Comparison of ENCODE assay signal across 19 cellular contexts in genomic region chr12:130656411-130656810, GRCh38. TPM values are rescaled to one million over a fixed set of nuclear protein-coding genes. Genes with fewer than 3 reads are reported as not detected.
DNase-seq lines count a peak whose midpoint lies in the region; ATAC-seq and TF ChIP-seq lines count a peak whose summit lies in the region.
"Had no signal": no experiment of that assay in that cellular context is flagged by ENCODE, and none has a peak within 500 bp of the region (broad histone marks: within the 10 kb centered on the region; RNA-seq: fewer than 3 reads in every experiment).

No MANE protein-coding gene starts in this region.

- H3K4me3 ChIP-seq in BLaER1 treated with 17β-estradiol and CSF1 and Interleukin-3, amounts not matched to agents 10 nM and 100 nM, result peak overlapping the region in 3 of 10 experiments; percentile 2 to 22 (median 6); a peak in 3 of 20 replicates
- no peak overlapping the region for H3K4me3 ChIP-seq in NB4 (ENCODE audit: low read depth, low read length)
- no peak overlapping the region for H3K4me3 ChIP-seq in spleen
- H3K4me3 ChIP-seq in tibial artery, result no peak overlapping the region
- H3K4me3 ChIP-seq: HAP-1 had no signal

- H3K27me3 ChIP-seq in BLaER1 treated with 17β-estradiol and CSF1 and Interleukin-3, amounts not matched to agents 10 nM and 100 nM, result peaks cover 0 to 7% (median 0%) of the 10 kb centered on the region in 11 experiments; a peak in 2 of 22 replicates
- H3K27me3 ChIP-seq in spleen (replicated peaks in 1 of 7), result peaks cover 0 to 13% (median 0%) of the 10 kb centered on the region in 7 donors
- H3K27me3 ChIP-seq in tibial artery, result no peaks in the 10 kb centered on the region

- H4K20me1 ChIP-seq in BLaER1 treated with 17β-estradiol and CSF1 and Interleukin-3, amounts not matched to agents 10 nM and 100 nM, result no peaks in the 10 kb centered on the region; a peak in 1 of 22 replicates

- peaks cover 0 to 23% (median 10%) of the 10 kb centered on the region in 11 experiments; a peak in 10 of 22 replicates for H3K9me3 ChIP-seq in BLaER1 treated with 17β-estradiol and CSF1 and Interleukin-3, amounts not matched to agents 10 nM and 100 nM (replicated peaks in 1 of 11)
- peaks cover 0 to 17% (median 5%) of the 10 kb centered on the region in 8 donors for H3K9me3 ChIP-seq in spleen
- H3K9me3 ChIP-seq in tibial artery, result peaks cover 0 to 16% (median 8%) of the 10 kb centered on the region in 3 donors
- H3K9me3 ChIP-seq: HAP-1 had no signal

- 42 to 67% (median 58%) methylated on average over 8 of the region's 8 CpGs for WGBS in spleen, 5 donors

- H3K9ac ChIP-seq in BLaER1 treated with 17β-estradiol and CSF1 and Interleukin-3, amounts not matched to agents 10 nM and 100 nM, result peak overlapping the region in 5 of 11 experiments; percentile 11 to 50 (median 41); a peak in 7 of 22 replicates

- DNase-seq in NB4 (ENCODE audit: low read depth) (peak; percentile 15), neural crest cell (ENCODE audit: low read depth, low spot score) (no peak), spleen (peak; percentile 47), SK-N-DZ (ENCODE audit: low spot score) (no peak), NCI-H2196 treated with DMSO at 0.1 percent for 48 hours (lab: John Stamatoyannopoulos, UW; ENCODE audit: unreplicated experiment) (no peak), tibial artery (no peak)
- DNase-seq: CD4-positive, alpha-beta T cell; CD8-positive, alpha-beta memory T cell; DMS 273 treated with DMSO at 0.1 percent for 48 hours; DMS79; EL; GF-D8; GOT3; HFFc6 had no signal

- H3K36me3 Mint-ChIP-seq in neural crest cell (ENCODE audit: low read depth), result no peaks in the 10 kb centered on the region
- H3K36me3 Mint-ChIP-seq: CD14-positive monocyte; CD8-positive, alpha-beta memory T cell had no signal

- H3K4me2 ChIP-seq in BLaER1 treated with 17β-estradiol and CSF1 and Interleukin-3, amounts not matched to agents 10 nM and 100 nM, result peak overlapping the region; percentile 45 to 88 (median 80)

- TF ChIP-seq POLR2A in NB4 (IDR thresholded peaks at IDR 0.05; ENCODE audit: extremely low read depth, insufficient read length), result no peak
- no peak for TF ChIP-seq POLR2A in spleen (IDR thresholded peaks at IDR 0.05)

- peaks cover 19% of the 10 kb centered on the region for H3K4me1 Mint-ChIP-seq in neural crest cell
- H3K4me1 Mint-ChIP-seq: CD14-positive monocyte; CD8-positive, alpha-beta memory T cell had no signal

- no peaks in the 10 kb centered on the region for H3K9me3 Mint-ChIP-seq in neural crest cell

- TF ChIP-seq CTCF in NB4 (IDR thresholded peaks at IDR 0.05; ENCODE audit: low read depth, low read length) (no peak), neural crest cell (conservative IDR thresholded peaks at IDR 0.05) (no peak), spleen (IDR thresholded peaks at IDR 0.05 in 8 of 11, conservative IDR thresholded peaks at IDR 0.05 in 3 of 11) (no peak), tibial artery (IDR thresholded peaks at IDR 0.05) (no peak)

- no peak for ATAC-seq in HG02840 (IDR thresholded peaks at IDR 0.05; ENCODE audit: low FRiP score, unreplicated experiment)

- H3K27me3 Mint-ChIP-seq in neural crest cell (ENCODE audit: low read depth), result no peaks in the 10 kb centered on the region

- H3K4me3 Mint-ChIP-seq in neural crest cell, result no peak overlapping the region
- H3K4me3 Mint-ChIP-seq: CD14-positive monocyte; CD4-positive, alpha-beta T cell; CD8-positive, alpha-beta memory T cell; HFFc6 had no signal

- peak overlapping the region; percentile 28 for H3K27ac Mint-ChIP-seq in neural crest cell (ENCODE audit: unreplicated experiment)
- H3K27ac Mint-ChIP-seq: CD14-positive monocyte; CD4-positive, alpha-beta T cell; CD8-positive, alpha-beta memory T cell; HFFc6 had no signal

- H3K4me1 ChIP-seq in BLaER1 treated with 17β-estradiol and CSF1 and Interleukin-3, amounts not matched to agents 10 nM and 100 nM, result peaks cover 27 to 66% (median 38%) of the 10 kb centered on the region in 10 experiments
- H3K4me1 ChIP-seq in spleen (no peaks in the 10 kb centered on the region), tibial artery (no peaks in the 10 kb centered on the region)
- H3K4me1 ChIP-seq: HAP-1 had no signal

- intact Hi-C loops in spleen (cut with DNase I; ENCODE audit: low total_unique reads), result no loop called here
- intact Hi-C loops in tibial artery (cut with DNase I; ENCODE audit: low total_unique reads), result no loop called here

- H3K27ac ChIP-seq in BLaER1 treated with 17β-estradiol and CSF1 and Interleukin-3, amounts not matched to agents 10 nM and 100 nM, result peak overlapping the region in 3 of 11 experiments; percentile 10 to 47 (median 17); a peak in 4 of 22 replicates
- no peak overlapping the region for H3K27ac ChIP-seq in spleen
- no peak overlapping the region for H3K27ac ChIP-seq in tibial artery

- H3K36me3 ChIP-seq in BLaER1 treated with 17β-estradiol and CSF1 and Interleukin-3, amounts not matched to agents 10 nM and 100 nM, result no peaks in the 10 kb centered on the region
- H3K36me3 ChIP-seq in spleen (no peaks in the 10 kb centered on the region), tibial artery (no peaks in the 10 kb centered on the region)
- H3K36me3 ChIP-seq: HAP-1 had no signal

RNA-seq across cellular contexts. Expression of gene RIMBP2, which starts 59.7 kb away (rescaled TPM):
- total RNA-seq in neural crest cell (4.5 and 5.9 TPM in 2 replicates), spleen (1 to 10 TPM in 4 of 7 donors, under 1 TPM in 3; 0.77 to 5.2 (median 2.3) TPM)
- polyA plus RNA-seq in spleen, result under 1 TPM; 0.05 to 0.64 (median 0.13) TPM
- polyA plus RNA-seq in SK-N-DZ (2014; cell fraction: cytosol; rRNA removed), result 58.4 and 88.5 TPM in 2 replicates
- 154 and 333 TPM in 2 replicates for polyA plus RNA-seq in SK-N-DZ (2014; cell fraction: nucleus; rRNA removed)
- total RNA-seq: A172; CD4-positive, alpha-beta T cell; CD8-positive, alpha-beta memory T cell; HFFc6 had no signal
- polyA plus RNA-seq: CD14-positive monocyte; CD8-positive, alpha-beta memory T cell had no signal

Comparison
In these comparisons a context has a peak if more than half of its experiments do, and no peak if none do; other contexts are left out.
1. DNase-seq: peak in NB4 (single experiment) and spleen (single experiment); none in neural crest cell (single experiment), SK-N-DZ (single experiment), NCI-H2196 treated with DMSO at 0.1 percent for 48 hours (single experiment) and tibial artery (0 of 2).